In genomic region chr9:74172874-74173273, GRCh38 we compare ENCODE assay signal across 11 cellular contexts.
DNase-seq lines count a peak whose midpoint lies in the region; ATAC-seq lines count a peak whose summit lies in the region.
"Had no signal": no experiment of that assay in that cellular context is flagged by ENCODE, and none has a peak within 500 bp of the region (broad histone marks: within the 10 kb centered on the region; RNA-seq: fewer than 3 reads in every experiment).

No MANE protein-coding gene starts in this region.

- ATAC-seq in GM19324 (IDR thresholded peaks at IDR 0.05; ENCODE audit: low FRiP score, unreplicated experiment): peak; percentile 92
- peak; percentile 100 for ATAC-seq in HG02759 (IDR thresholded peaks at IDR 0.05; ENCODE audit: unreplicated experiment)
- peak; percentile 99 for ATAC-seq in HG03460 (IDR thresholded peaks at IDR 0.05; ENCODE audit: unreplicated experiment)
- ATAC-seq: mucosa of descending colon had no signal

- H3K27ac ChIP-seq in BLaER1: no peak overlapping the region

- H3K4me1 ChIP-seq in BLaER1: peaks cover 11% of the 10 kb centered on the region

- no peak overlapping the region for H3K4me3 ChIP-seq in BLaER1
- H3K4me3 ChIP-seq: mucosa of descending colon had no signal

- no peaks in the 10 kb centered on the region for H3K27me3 ChIP-seq in BLaER1

- H3K9me3 ChIP-seq in BLaER1: peaks cover 9% of the 10 kb centered on the region
- H3K9me3 ChIP-seq: mucosa of descending colon had no signal

- H3K36me3 ChIP-seq in BLaER1: peaks cover 16% of the 10 kb centered on the region; the same call in 1 of the 2 replicates

- no peaks in the 10 kb centered on the region for H4K20me1 ChIP-seq in BLaER1

- H3K9ac ChIP-seq in BLaER1: no peak overlapping the region

- peak overlapping the region; percentile 43 for H3K4me2 ChIP-seq in BLaER1

- DNase-seq in mesenteric fat pad (ENCODE audit: low spot score): no peak
- DNase-seq in NCI-H2196 treated with DMSO at 0.1 percent for 48 hours (lab: John Stamatoyannopoulos, UW; ENCODE audit: unreplicated experiment): no peak
- DNase-seq in DMS153 treated with DMSO at 0.1 percent for 48 hours (lab: John Stamatoyannopoulos, UW; ENCODE audit: unreplicated experiment): no peak
- DNase-seq in NK-92 (lab: John Stamatoyannopoulos, UW; ENCODE audit: unreplicated experiment): no peak
- DNase-seq: effector CD8-positive, alpha-beta T cell; mucosa of descending colon; NCI-H146 had no signal
